ENCODE assay signal across 19 cellular contexts in the genomic region with DNA sequence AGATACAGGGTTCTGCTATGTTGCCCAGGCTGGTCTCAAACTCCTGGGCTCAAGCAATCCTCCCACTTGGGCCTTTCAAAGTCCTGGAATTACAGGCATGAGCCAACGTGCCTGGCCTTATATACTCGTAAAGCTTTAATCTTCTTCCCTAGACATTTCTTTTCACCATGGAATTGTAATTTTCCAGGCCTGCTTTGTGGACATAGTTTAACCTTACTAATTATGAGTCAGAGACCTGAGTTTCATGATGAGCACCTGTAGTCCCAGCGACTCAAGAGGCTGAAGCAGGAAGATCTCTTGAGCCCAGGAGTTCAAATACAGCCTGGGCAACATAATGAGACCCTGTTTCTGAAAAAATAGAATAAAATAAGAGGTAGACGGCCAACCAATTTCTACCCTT. TPM values are rescaled to one million over a fixed set of nuclear protein-coding genes. Genes with fewer than 3 reads are reported as not detected.
DNase-seq lines count a peak whose midpoint lies in the region; ATAC-seq and TF ChIP-seq lines count a peak whose summit lies in the region.
"Had no signal": no experiment of that assay in that cellular context is flagged by ENCODE, and none has a peak within 500 bp of the region (broad histone marks: within the 10 kb centered on the region; RNA-seq: fewer than 3 reads in every experiment).

No MANE protein-coding gene starts in this region.

- H3K4me1 Mint-ChIP-seq in activated T-helper 17 cell treated with anti-CD3 and anti-CD28 coated beads, Interleukin-2, amount 50 U/mL, for 72 hours: peaks cover 15% of the 10 kb centered on the region
- H3K4me1 Mint-ChIP-seq: natural killer cell had no signal

- peak overlapping the region; percentile 7 for H3K4me3 Mint-ChIP-seq in activated T-helper 17 cell treated with anti-CD3 and anti-CD28 coated beads, Interleukin-2, amount 50 U/mL, for 72 hours
- H3K4me3 Mint-ChIP-seq: activated naive CD8-positive, alpha-beta T cell; dendritic cell treated with granulocyte-macrophage colony-stimulating factor and Interleukin-4, amounts not matched to agents 40 ng/mL and 50 ng/mL, for 4 days; natural killer cell had no signal

- TF ChIP-seq CTCF in left lung (IDR thresholded peaks at IDR 0.05): no peak
- no peak for TF ChIP-seq CTCF in BE2C (IDR thresholded peaks at IDR 0.05; ENCODE audit: low read depth, low read length)

- peaks cover 15% of the 10 kb centered on the region for H3K36me3 Mint-ChIP-seq in activated T-helper 17 cell treated with anti-CD3 and anti-CD28 coated beads, Interleukin-2, amount 50 U/mL, for 72 hours (ENCODE audit: low read depth)
- H3K36me3 Mint-ChIP-seq: activated naive CD8-positive, alpha-beta T cell; natural killer cell had no signal

- no peak overlapping the region for H3K27ac ChIP-seq in left lung
- H3K27ac ChIP-seq: brain microvascular endothelial cell, esophagus muscularis mucosa, thoracic aorta had no signal

- intact Hi-C loops in left lung (cut with DNase I): no loop called here

- no peaks in the 10 kb centered on the region for H3K9me3 Mint-ChIP-seq in activated T-helper 17 cell treated with anti-CD3 and anti-CD28 coated beads, Interleukin-2, amount 50 U/mL, for 72 hours
- H3K9me3 Mint-ChIP-seq: dendritic cell treated with granulocyte-macrophage colony-stimulating factor and Interleukin-4, amounts not matched to agents 40 ng/mL and 50 ng/mL, for 4 days; natural killer cell had no signal

- H3K9me3 ChIP-seq in left lung (no peaks in the 10 kb centered on the region), BE2C (no peaks in the 10 kb centered on the region)
- H3K9me3 ChIP-seq: esophagus muscularis mucosa, thoracic aorta had no signal

- H3K4me3 ChIP-seq in left lung: no peak overlapping the region
- no peak overlapping the region for H3K4me3 ChIP-seq in BE2C (ENCODE audit: low read depth, low read length)
- H3K4me3 ChIP-seq: esophagus muscularis mucosa, thoracic aorta had no signal

- peak overlapping the region; percentile 73 for H3K27ac Mint-ChIP-seq in activated T-helper 17 cell treated with anti-CD3 and anti-CD28 coated beads, Interleukin-2, amount 50 U/mL, for 72 hours
- H3K27ac Mint-ChIP-seq: activated naive CD8-positive, alpha-beta T cell; dendritic cell treated with granulocyte-macrophage colony-stimulating factor and Interleukin-4, amounts not matched to agents 40 ng/mL and 50 ng/mL, for 4 days; natural killer cell had no signal

- no peaks in the 10 kb centered on the region for H3K27me3 Mint-ChIP-seq in activated T-helper 17 cell treated with anti-CD3 and anti-CD28 coated beads, Interleukin-2, amount 50 U/mL, for 72 hours
- H3K27me3 Mint-ChIP-seq: activated naive CD8-positive, alpha-beta T cell; dendritic cell treated with granulocyte-macrophage colony-stimulating factor and Interleukin-4, amounts not matched to agents 40 ng/mL and 50 ng/mL, for 4 days had no signal

- ATAC-seq in activated T-helper 17 cell treated with anti-CD3 and anti-CD28 coated beads, Interleukin-2, amount 50 U/mL, for 72 hours (replicated peaks): peak; percentile 63
- ATAC-seq in left lung (peak; percentile 44), HG03095 (IDR thresholded peaks at IDR 0.05; ENCODE audit: unreplicated experiment) (no peak)
- ATAC-seq: natural killer cell, Right ventricle myocardium inferior had no signal

- H3K4me1 ChIP-seq in left lung: no peaks in the 10 kb centered on the region
- no peaks in the 10 kb centered on the region for H3K4me1 ChIP-seq in BE2C
- H3K4me1 ChIP-seq: esophagus muscularis mucosa had no signal

- no peaks in the 10 kb centered on the region for H3K36me3 ChIP-seq in left lung
- no peaks in the 10 kb centered on the region for H3K36me3 ChIP-seq in BE2C
- H3K36me3 ChIP-seq: brain microvascular endothelial cell, esophagus muscularis mucosa, thoracic aorta had no signal

- DNase-seq in DMS53 (lab: John Stamatoyannopoulos, UW): peak; percentile 85
- peak; percentile 47 for DNase-seq in HPDE6-E6E7 (ENCODE audit: extremely low spot score)
- no peak for DNase-seq in left lung
- no peak for DNase-seq in BE2C
- no peak for DNase-seq in NCI-H446 (lab: John Stamatoyannopoulos, UW)
- DNase-seq in activated effector memory CD4-positive, alpha-beta T cell treated with anti-CD3 and anti-CD28 coated beads, Interleukin-2, amount 50 U/mL, for 16 hours: no peak
- DNase-seq: activated CD4-positive, alpha-beta T cell treated with anti-CD3 and anti-CD28 coated beads, Interleukin-2, amount 50 U/mL, for 4 hours; brain microvascular endothelial cell; HCEC 1CT; natural killer cell; NCI-H1092 treated with DMSO at 0.1 percent for 48 hours; posterior cingulate gyrus had no signal

- H3K27me3 ChIP-seq in left lung (no peaks in the 10 kb centered on the region), BE2C (no peaks in the 10 kb centered on the region)
- H3K27me3 ChIP-seq: brain microvascular endothelial cell, esophagus muscularis mucosa had no signal

RNA-seq across cellular contexts. Expression of gene PATJ, which starts 12.3 kb away (rescaled TPM):
- total RNA-seq in activated T-helper 17 cell treated with anti-CD3 and anti-CD28 coated beads, Interleukin-2, amount 50 U/mL, for 72 hours: 10 to 100 TPM; 15.7 to 30.1 TPM
- total RNA-seq in left lung: 10 to 100 TPM; 42.4 to 58.8 TPM
- 0.28 TPM for polyA plus RNA-seq in BE2C (2012; ENCODE audit: insufficient read depth, insufficient read length, low read depth)

RNA-seq across cellular contexts. Expression of gene TM2D1, which starts 29.6 kb away (rescaled TPM):
- total RNA-seq in activated T-helper 17 cell treated with anti-CD3 and anti-CD28 coated beads, Interleukin-2, amount 50 U/mL, for 72 hours: 10 to 100 TPM; 35.1 to 44.3 TPM
- 10 to 100 TPM; 41.6 to 48.3 TPM for total RNA-seq in left lung
- 18.9 TPM for polyA plus RNA-seq in BE2C (2012; ENCODE audit: insufficient read depth, insufficient read length, low read depth)

Comparison
In these comparisons a context has a peak if more than half of its experiments do, and no peak if none do; other contexts are left out.
1. DNase-seq: peak in DMS53 (single experiment) and HPDE6-E6E7 (single experiment); none in left lung (0 of 2), BE2C (single experiment), NCI-H446 (0 of 2) and activated effector memory CD4-positive, alpha-beta T cell treated with anti-CD3 and anti-CD28 coated beads, Interleukin-2, amount 50 U/mL, for 16 hours (single experiment).